Comparison of ENCODE assay signal across 24 cellular contexts in genomic region chr2:148483675-148484074, GRCh38.
DNase-seq lines count a peak whose midpoint lies in the region; ATAC-seq, FAIRE-seq and TF ChIP-seq lines count a peak whose summit lies in the region.
"Had no signal": no experiment of that assay in that cellular context is flagged by ENCODE, and none has a peak within 500 bp of the region (broad histone marks: within the 10 kb centered on the region; RNA-seq: fewer than 3 reads in every experiment).

No MANE protein-coding gene starts in this region.

- ATAC-seq in activated T-helper 17 cell treated with anti-CD3 and anti-CD28 coated beads, Interleukin-2, amount 50 U/mL, for 72 hours (replicated peaks) = no peak
- ATAC-seq: activated naive CD8-positive, alpha-beta T cell treated with anti-CD3 and anti-CD28 coated beads, Interleukin-2, amount 50 U/mL, for 24 hours; left colon; psoas muscle; T-helper 17 cell had no signal

- peak; percentile 58 for DNase-seq in NCI-H1694 (lab: John Stamatoyannopoulos, UW)
- DNase-seq in NCI-H1694 treated with DMSO at 0.1 percent for 48 hours (lab: John Stamatoyannopoulos, UW) = no peak
- peak; percentile 77 for DNase-seq in NCI-H2227 treated with DMSO at 0.1 percent for 48 hours (lab: John Stamatoyannopoulos, UW)
- DNase-seq in glutamatergic neuron = peak; percentile 72
- DNase-seq in urothelium cell line (ENCODE audit: low spot score) = no peak
- DNase-seq in GM13977 (ENCODE audit: low spot score) = no peak
- no peak for DNase-seq in H54 (ENCODE audit: insufficient read length, low spot score)
- DNase-seq: activated CD4-positive, alpha-beta T cell treated with anti-CD3 and anti-CD28 coated beads, Interleukin-2, amount 50 U/mL, for 1 hour; activated effector memory CD4-positive, alpha-beta T cell treated with Interleukin-2 at 50 U/mL for 16 hours; activated naive CD8-positive, alpha-beta T cell treated with anti-CD3 and anti-CD28 coated beads, Interleukin-2, amount 50 U/mL, for 24 hours; Calu3; colonic mucosa; endodermal cell; head of caudate nucleus; left colon; NCI-H2081 treated with DMSO at 0.1 percent for 48 hours; psoas muscle; stimulated activated CD4-positive, alpha-beta T cell treated with anti-CD3 and anti-CD28 coated beads, Interleukin-2, amount 100 ng/mL, for 48 hours; T-helper 17 cell; transverse colon had no signal

- in situ Hi-C loops in GM13977 (cut with MboI; ENCODE audit: low pct_unique_long_range_greater_than_20kb, low sequenced_read_pairs, unreplicated experiment) = no loop called here

- peak overlapping the region; percentile 72 for H3K4me3 Mint-ChIP-seq in glutamatergic neuron (ENCODE audit: unreplicated experiment)
- no peak overlapping the region for H3K4me3 Mint-ChIP-seq in activated T-helper 17 cell treated with anti-CD3 and anti-CD28 coated beads, Interleukin-2, amount 50 U/mL, for 72 hours
- H3K4me3 Mint-ChIP-seq: activated naive CD8-positive, alpha-beta T cell treated with anti-CD3 and anti-CD28 coated beads, Interleukin-2, amount 50 U/mL, for 24 hours; endodermal cell; mesothelial cell of epicardium; stimulated activated naive CD8-positive, alpha-beta T cell treated with anti-CD3 and anti-CD28 coated beads, Interleukin-15, Interleukin-2, amounts not matched to agents 100 ng/mL and 50 ng/mL, for 24 hours; T-helper 17 cell had no signal

- peaks cover 7% of the 10 kb centered on the region for H3K36me3 Mint-ChIP-seq in glutamatergic neuron (ENCODE audit: unreplicated experiment)
- H3K36me3 Mint-ChIP-seq in activated T-helper 17 cell treated with anti-CD3 and anti-CD28 coated beads, Interleukin-2, amount 50 U/mL, for 72 hours (ENCODE audit: low read depth) = no peaks in the 10 kb centered on the region

- FAIRE-seq in urothelium cell line (lab: Jason Lieb, UNC) (peak; percentile 84), H54 (lab: Jason Lieb, UNC) (no peak)
- FAIRE-seq: A204.1 had no signal

- peak overlapping the region; percentile 98 for H3K27ac Mint-ChIP-seq in glutamatergic neuron (ENCODE audit: unreplicated experiment)
- no peak overlapping the region for H3K27ac Mint-ChIP-seq in activated T-helper 17 cell treated with anti-CD3 and anti-CD28 coated beads, Interleukin-2, amount 50 U/mL, for 72 hours
- H3K27ac Mint-ChIP-seq: activated naive CD8-positive, alpha-beta T cell treated with anti-CD3 and anti-CD28 coated beads, Interleukin-2, amount 50 U/mL, for 24 hours; endodermal cell; mesothelial cell of epicardium; stimulated activated naive CD8-positive, alpha-beta T cell treated with anti-CD3 and anti-CD28 coated beads, Interleukin-15, Interleukin-2, amounts not matched to agents 100 ng/mL and 50 ng/mL, for 24 hours; T-helper 17 cell had no signal

- H3K4me1 Mint-ChIP-seq in glutamatergic neuron (ENCODE audit: low read depth, unreplicated experiment) = peaks cover 16% of the 10 kb centered on the region
- H3K4me1 Mint-ChIP-seq in activated T-helper 17 cell treated with anti-CD3 and anti-CD28 coated beads, Interleukin-2, amount 50 U/mL, for 72 hours = no peaks in the 10 kb centered on the region
- H3K4me1 Mint-ChIP-seq: activated naive CD8-positive, alpha-beta T cell treated with anti-CD3 and anti-CD28 coated beads, Interleukin-2, amount 50 U/mL, for 24 hours had no signal

- TF ChIP-seq POLR2A in H54 (IDR thresholded peaks at IDR 0.05; ENCODE audit: low read depth, low read length) = no peak

- peaks cover 8% of the 10 kb centered on the region for H3K27me3 Mint-ChIP-seq in glutamatergic neuron (ENCODE audit: unreplicated experiment)
- H3K27me3 Mint-ChIP-seq in activated T-helper 17 cell treated with anti-CD3 and anti-CD28 coated beads, Interleukin-2, amount 50 U/mL, for 72 hours = no peaks in the 10 kb centered on the region
- H3K27me3 Mint-ChIP-seq: activated naive CD8-positive, alpha-beta T cell treated with anti-CD3 and anti-CD28 coated beads, Interleukin-2, amount 50 U/mL, for 24 hours; stimulated activated naive CD8-positive, alpha-beta T cell treated with anti-CD3 and anti-CD28 coated beads, Interleukin-15, Interleukin-2, amounts not matched to agents 100 ng/mL and 50 ng/mL, for 24 hours; T-helper 17 cell had no signal

- no peak for TF ChIP-seq CTCF in glutamatergic neuron (IDR thresholded peaks at IDR 0.05; ENCODE audit: partially characterized antibody, unreplicated experiment)
- no peak for TF ChIP-seq CTCF in GM13977 (IDR thresholded peaks at IDR 0.05; ENCODE audit: extremely low read depth, insufficient read depth, missing control alignments)

- peaks cover 9% of the 10 kb centered on the region for H3K9me3 Mint-ChIP-seq in glutamatergic neuron (ENCODE audit: unreplicated experiment)
- H3K9me3 Mint-ChIP-seq in activated T-helper 17 cell treated with anti-CD3 and anti-CD28 coated beads, Interleukin-2, amount 50 U/mL, for 72 hours = no peaks in the 10 kb centered on the region
- H3K9me3 Mint-ChIP-seq: activated naive CD8-positive, alpha-beta T cell treated with anti-CD3 and anti-CD28 coated beads, Interleukin-2, amount 50 U/mL, for 24 hours; endodermal cell; stimulated activated naive CD8-positive, alpha-beta T cell treated with anti-CD3 and anti-CD28 coated beads, Interleukin-15, Interleukin-2, amounts not matched to agents 100 ng/mL and 50 ng/mL, for 24 hours had no signal

Comparison
In these comparisons a context has a peak if more than half of its experiments do, and no peak if none do; other contexts are left out.
1. DNase-seq: peak in NCI-H1694 (single experiment), NCI-H2227 treated with DMSO at 0.1 percent for 48 hours (single experiment) and glutamatergic neuron (single experiment); none in NCI-H1694 treated with DMSO at 0.1 percent for 48 hours (single experiment), urothelium cell line (single experiment), GM13977 (single experiment) and H54 (single experiment).